1 cellular context compared by ENCODE assay signal in the genomic region with DNA sequence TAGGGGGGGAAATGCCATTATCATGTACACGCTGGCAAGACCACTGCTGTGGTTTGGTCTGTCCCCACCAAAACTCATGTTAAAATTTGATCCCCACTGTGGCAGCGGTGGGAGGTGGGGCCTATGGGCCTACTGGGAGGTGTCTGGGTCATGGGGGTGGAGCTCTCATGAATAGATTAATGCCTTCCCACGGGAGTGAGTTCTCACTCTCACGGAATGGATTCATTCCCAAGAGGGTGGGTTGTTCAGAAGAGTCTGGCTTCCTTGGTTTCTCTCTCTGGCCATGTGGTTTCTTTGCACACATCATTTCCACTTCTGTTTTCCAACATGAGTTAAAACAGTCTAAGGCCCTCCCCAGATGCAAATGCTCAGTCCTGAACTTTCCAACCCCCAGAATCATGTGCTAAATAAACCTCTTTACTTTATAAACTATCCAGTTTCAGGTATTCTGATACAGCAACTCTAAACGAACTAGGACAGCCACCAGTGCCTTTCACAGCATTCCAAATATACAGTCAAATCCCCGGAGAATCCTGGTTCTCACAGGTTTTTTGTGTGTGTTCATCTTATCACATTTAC.
TF ChIP-seq lines count a peak whose summit lies in the region.

No MANE protein-coding gene starts in this region.

TF ChIP-seq in A549, 52 proteins besides CTCF, POLR2A, EP300 and RAD21 (continued from another document):
- TF ChIP-seq MAZ (IDR thresholded peaks at IDR 0.05; ENCODE audit: borderline replicate concordance, low read depth, low read length) (no peak), ZNF302 (CRISPR knock-in tag; IDR thresholded peaks at IDR 0.05) (no peak), JUN (IDR thresholded peaks at IDR 0.05) (no peak), NFE2L2 (conservative IDR thresholded peaks at IDR 0.05; ENCODE audit: low read length) (no peak), FOSB (CRISPR knock-in tag; IDR thresholded peaks at IDR 0.05) (no peak), FOXS1 (CRISPR knock-in tag; IDR thresholded peaks at IDR 0.05) (no peak), HOXB5 (CRISPR knock-in tag; IDR thresholded peaks at IDR 0.05) (no peak), HOXA7 (CRISPR knock-in tag; IDR thresholded peaks at IDR 0.05) (no peak), BHLHE40 (IDR thresholded peaks at IDR 0.05; ENCODE audit: low read depth, low read length) (no peak), GATA3 (IDR thresholded peaks at IDR 0.05; ENCODE audit: borderline replicate concordance) (no peak), CHD2 (IDR thresholded peaks at IDR 0.05; ENCODE audit: low read length, partially characterized antibody) (no peak), TFCP2L1 (CRISPR knock-in tag; IDR thresholded peaks at IDR 0.05) (no peak), ZSCAN20 (CRISPR knock-in tag; IDR thresholded peaks at IDR 0.05) (no peak), HEYL (CRISPR knock-in tag; IDR thresholded peaks at IDR 0.05) (no peak), ESRRA (IDR thresholded peaks at IDR 0.05; ENCODE audit: borderline replicate concordance, low read length) (no peak)
- TF ChIP-seq, protein P1, sequence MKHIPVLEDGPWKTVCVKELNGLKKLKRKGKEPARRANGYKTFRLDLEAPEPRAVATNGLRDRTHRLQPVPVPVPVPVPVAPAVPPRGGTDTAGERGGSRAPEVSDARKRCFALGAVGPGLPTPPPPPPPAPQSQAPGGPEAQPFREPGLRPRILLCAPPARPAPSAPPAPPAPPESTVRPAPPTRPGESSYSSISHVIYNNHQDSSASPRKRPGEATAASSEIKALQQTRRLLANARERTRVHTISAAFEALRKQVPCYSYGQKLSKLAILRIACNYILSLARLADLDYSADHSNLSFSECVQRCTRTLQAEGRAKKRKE (CRISPR knock-in tag; IDR thresholded peaks at IDR 0.05; ENCODE audit: low read depth) = no peak
